1 cellular context compared by ENCODE assay signal in genomic region chr19:14113762-14114414, GRCh38.
TF ChIP-seq lines count a peak whose summit lies in the region.

No MANE protein-coding gene starts in this region.

TF ChIP-seq in GM12878, 131 proteins besides CTCF, POLR2A, EP300 and RAD21:
- TF ChIP-seq IKZF1 (conservative IDR thresholded peaks at IDR 0.05), result 0 out of 2 replicates have a peak, but pooled peaks have one; percentile 3
- peak; percentile 68; the same call in 1 of the 2 replicates for TF ChIP-seq FOXM1 (IDR thresholded peaks at IDR 0.05; ENCODE audit: low read depth, low read length)
- TF ChIP-seq YY1 (IDR thresholded peaks at IDR 0.05; ENCODE audit: low read depth, low read length), result 0 out of 2 replicates have a peak, but pooled peaks have one; percentile 42
- TF ChIP-seq PKNOX1 (IDR thresholded peaks at IDR 0.05), result 0 out of 2 replicates have a peak, but pooled peaks have one; percentile 22
- TF ChIP-seq PRDM15 (CRISPR knock-in tag; IDR thresholded peaks at IDR 0.05), result no peak
- TF ChIP-seq TBL1XR1 (IDR thresholded peaks at IDR 0.05; ENCODE audit: low read depth, low read length), result no peak
- TF ChIP-seq MYB (IDR thresholded peaks at IDR 0.05; ENCODE audit: borderline replicate concordance, low read depth, low read length), result no peak
- TF ChIP-seq ESRRA (IDR thresholded peaks at IDR 0.05; ENCODE audit: low read length), result no peak
